23 cellular contexts compared by ENCODE assay signal in genomic region chr12:83052890-83053541, GRCh38.
DNase-seq lines count a peak whose midpoint lies in the region; ATAC-seq and TF ChIP-seq lines count a peak whose summit lies in the region.
"Had no signal": no experiment of that assay in that cellular context is flagged by ENCODE, and none has a peak within 500 bp of the region (broad histone marks: within the 10 kb centered on the region; RNA-seq: fewer than 3 reads in every experiment).

No MANE protein-coding gene starts in this region.

- H3K9me3 ChIP-seq in CD8-positive, alpha-beta memory T cell (ENCODE audit: low read length) = no peaks in the 10 kb centered on the region
- H3K9me3 ChIP-seq in naive thymus-derived CD4-positive, alpha-beta T cell (ENCODE audit: control insufficient read depth in 2 of 3, low read length in 3 of 3) = no peaks in the 10 kb centered on the region
- H3K9me3 ChIP-seq: BLaER1 had no signal

- ATAC-seq in naive thymus-derived CD4-positive, alpha-beta T cell = no peak
- no peak for ATAC-seq in activated naive CD4-positive, alpha-beta T cell treated with anti-CD3 and anti-CD28 coated beads, Interleukin-2, amount 50 U/mL, for 72 hours
- ATAC-seq: GM12878, HCT116 had no signal

- H3K27ac Mint-ChIP-seq in CD8-positive, alpha-beta memory T cell = no peak overlapping the region
- H3K27ac Mint-ChIP-seq in endothelial cell (ENCODE audit: unreplicated experiment) (peak overlapping the region; percentile 73), neural crest cell (ENCODE audit: unreplicated experiment) (peak overlapping the region; percentile 52)
- no peak overlapping the region for H3K27ac Mint-ChIP-seq in naive thymus-derived CD4-positive, alpha-beta T cell
- H3K27ac Mint-ChIP-seq in activated naive CD4-positive, alpha-beta T cell treated with anti-CD3 and anti-CD28 coated beads, Interleukin-2, amount 50 U/mL, for 72 hours = no peak overlapping the region
- H3K27ac Mint-ChIP-seq: CD14-positive monocyte; CD4-positive, alpha-beta memory T cell; HFFc6 had no signal

- H3K9me3 Mint-ChIP-seq in CD8-positive, alpha-beta memory T cell = no peaks in the 10 kb centered on the region
- no peaks in the 10 kb centered on the region for H3K9me3 Mint-ChIP-seq in endothelial cell (ENCODE audit: unreplicated experiment)
- H3K9me3 Mint-ChIP-seq in neural crest cell = peaks cover 6% of the 10 kb centered on the region
- peaks cover 0 to 6% (median 0%) of the 10 kb centered on the region in 11 donors for H3K9me3 Mint-ChIP-seq in naive thymus-derived CD4-positive, alpha-beta T cell
- no peaks in the 10 kb centered on the region for H3K9me3 Mint-ChIP-seq in activated naive CD4-positive, alpha-beta T cell treated with anti-CD3 and anti-CD28 coated beads, Interleukin-2, amount 50 U/mL, for 72 hours

- H3K4me3 Mint-ChIP-seq in CD8-positive, alpha-beta memory T cell = no peak overlapping the region
- H3K4me3 Mint-ChIP-seq in endothelial cell (ENCODE audit: unreplicated experiment) (no peak overlapping the region), neural crest cell (no peak overlapping the region)
- no peak overlapping the region for H3K4me3 Mint-ChIP-seq in naive thymus-derived CD4-positive, alpha-beta T cell
- H3K4me3 Mint-ChIP-seq: CD14-positive monocyte; CD4-positive, alpha-beta memory T cell; HFFc6 had no signal

- no peaks in the 10 kb centered on the region for H3K4me1 Mint-ChIP-seq in CD8-positive, alpha-beta memory T cell
- H3K4me1 Mint-ChIP-seq in endothelial cell (ENCODE audit: unreplicated experiment) (peaks cover 8% of the 10 kb centered on the region), neural crest cell (peaks cover 7% of the 10 kb centered on the region)
- H3K4me1 Mint-ChIP-seq in naive thymus-derived CD4-positive, alpha-beta T cell = no peaks in the 10 kb centered on the region
- H3K4me1 Mint-ChIP-seq: CD14-positive monocyte; CD4-positive, alpha-beta memory T cell had no signal

- H3K27me3 ChIP-seq in CD8-positive, alpha-beta memory T cell (ENCODE audit: insufficient read depth, low read length, poor library complexity, severe bottlenecking) = no peaks in the 10 kb centered on the region
- no peaks in the 10 kb centered on the region for H3K27me3 ChIP-seq in naive thymus-derived CD4-positive, alpha-beta T cell (ENCODE audit: control insufficient read depth in 2 of 2, insufficient read depth in 2 of 2, low read length in 2 of 2)
- H3K27me3 ChIP-seq: BLaER1 had no signal

- intact Hi-C loops in naive thymus-derived CD4-positive, alpha-beta T cell (cut with micrococcal nuclease) = no loop called here

- CTCF ChIA-PET in CD8-positive, alpha-beta memory T cell (lab: Charles Lee) = no interaction called here
- CTCF ChIA-PET in naive thymus-derived CD4-positive, alpha-beta T cell (lab: Charles Lee) = no interaction called here

- POLR2A ChIA-PET in CD8-positive, alpha-beta memory T cell (lab: Charles Lee) = no interaction called here
- POLR2A ChIA-PET in naive thymus-derived CD4-positive, alpha-beta T cell (lab: Charles Lee) = no interaction called here

- H3K27ac ChIP-seq in CD8-positive, alpha-beta memory T cell (ENCODE audit: low read depth, low read length) = peak overlapping the region; percentile 6
- H3K27ac ChIP-seq in naive thymus-derived CD4-positive, alpha-beta T cell (ENCODE audit: low read depth, low read length) = no peak overlapping the region
- H3K27ac ChIP-seq: 22Rv1, BLaER1, HL-60 had no signal

- TF ChIP-seq CTCF in endothelial cell (IDR thresholded peaks at IDR 0.05; ENCODE audit: unreplicated experiment) = no peak
- no peak for TF ChIP-seq CTCF in neural crest cell (conservative IDR thresholded peaks at IDR 0.05)

- H3K36me3 ChIP-seq in CD8-positive, alpha-beta memory T cell (ENCODE audit: insufficient read depth, low read length) = no peaks in the 10 kb centered on the region
- no peaks in the 10 kb centered on the region for H3K36me3 ChIP-seq in naive thymus-derived CD4-positive, alpha-beta T cell (ENCODE audit: control insufficient read depth in 2 of 3, insufficient read depth in 3 of 3, low read length in 3 of 3)
- H3K36me3 ChIP-seq: BLaER1 had no signal

- H3K4me3 ChIP-seq in CD8-positive, alpha-beta memory T cell (ENCODE audit: low read length) = no peak overlapping the region
- no peak overlapping the region for H3K4me3 ChIP-seq in naive thymus-derived CD4-positive, alpha-beta T cell (ENCODE audit: low read length)
- H3K4me3 ChIP-seq: BLaER1, GM12878 had no signal

- peaks cover 5 to 23% (median 5%) of the 10 kb centered on the region in 3 donors for H3K36me3 Mint-ChIP-seq in CD8-positive, alpha-beta memory T cell
- H3K36me3 Mint-ChIP-seq in endothelial cell (ENCODE audit: low read depth, unreplicated experiment) (no peaks in the 10 kb centered on the region), neural crest cell (ENCODE audit: low read depth) (peaks cover 3% of the 10 kb centered on the region)
- H3K36me3 Mint-ChIP-seq in naive thymus-derived CD4-positive, alpha-beta T cell = peaks cover 0 to 6% (median 1%) of the 10 kb centered on the region in 5 donors
- peaks cover 0 to 6% of the 10 kb centered on the region in 2 donors for H3K36me3 Mint-ChIP-seq in activated naive CD4-positive, alpha-beta T cell treated with anti-CD3 and anti-CD28 coated beads, Interleukin-2, amount 50 U/mL, for 72 hours

- no peak for DNase-seq in CD8-positive, alpha-beta memory T cell
- DNase-seq in SK-MEL-5 (ENCODE audit: low read depth, low spot score) (peak; percentile 76), endothelial cell (ENCODE audit: low spot score) (no peak), neural crest cell (ENCODE audit: low read depth, low spot score) (no peak), SKM-1 (lab: John Stamatoyannopoulos, UW; ENCODE audit: unreplicated experiment) (no peak)
- DNase-seq in naive thymus-derived CD4-positive, alpha-beta T cell = no peak
- DNase-seq in activated CD4-positive, alpha-beta T cell treated with anti-CD3 and anti-CD28 coated beads, Interleukin-2, amount 50 U/mL, for 48 hours = no peak
- DNase-seq in activated naive CD4-positive, alpha-beta T cell treated with anti-CD3 and anti-CD28 coated beads, Interleukin-2, amount 50 U/mL, for 72 hours (ENCODE audit: low spot score in 2 of 2) = no peak
- DNase-seq: CD4-positive, alpha-beta memory T cell; COR-L47; DMS 273 treated with DMSO at 0.1 percent for 48 hours; DMS53; DND-41; EL; GOT3; H7; HFFc6 had no signal

- in situ Hi-C loops in SK-MEL-5 (cut with HindIII; ENCODE audit: low pct_unique_long_range_greater_than_20kb, low sequenced_read_pairs) = no loop called here

- H3K4me1 ChIP-seq in CD8-positive, alpha-beta memory T cell (ENCODE audit: insufficient read depth, low read length) = no peaks in the 10 kb centered on the region
- H3K4me1 ChIP-seq in naive thymus-derived CD4-positive, alpha-beta T cell (ENCODE audit: control insufficient read depth in 2 of 2, insufficient read depth in 2 of 2, low read length in 2 of 2) = no peaks in the 10 kb centered on the region
- H3K4me1 ChIP-seq: BLaER1 had no signal

- no peaks in the 10 kb centered on the region for H3K27me3 Mint-ChIP-seq in CD8-positive, alpha-beta memory T cell
- H3K27me3 Mint-ChIP-seq in endothelial cell (ENCODE audit: unreplicated experiment) (no peaks in the 10 kb centered on the region), neural crest cell (ENCODE audit: low read depth) (no peaks in the 10 kb centered on the region)
- H3K27me3 Mint-ChIP-seq in naive thymus-derived CD4-positive, alpha-beta T cell = no peaks in the 10 kb centered on the region
- H3K27me3 Mint-ChIP-seq: CD4-positive, alpha-beta memory T cell had no signal

Comparison
In these comparisons a context has a peak if more than half of its experiments do, and no peak if none do; other contexts are left out.
1. H3K27ac Mint-ChIP-seq: peak in endothelial cell (single experiment) and neural crest cell (single experiment); none in CD8-positive, alpha-beta memory T cell (0 of 8), naive thymus-derived CD4-positive, alpha-beta T cell (0 of 9) and activated naive CD4-positive, alpha-beta T cell treated with anti-CD3 and anti-CD28 coated beads, Interleukin-2, amount 50 U/mL, for 72 hours (0 of 2).